1 cellular context compared by ENCODE assay signal in the genomic region with DNA sequence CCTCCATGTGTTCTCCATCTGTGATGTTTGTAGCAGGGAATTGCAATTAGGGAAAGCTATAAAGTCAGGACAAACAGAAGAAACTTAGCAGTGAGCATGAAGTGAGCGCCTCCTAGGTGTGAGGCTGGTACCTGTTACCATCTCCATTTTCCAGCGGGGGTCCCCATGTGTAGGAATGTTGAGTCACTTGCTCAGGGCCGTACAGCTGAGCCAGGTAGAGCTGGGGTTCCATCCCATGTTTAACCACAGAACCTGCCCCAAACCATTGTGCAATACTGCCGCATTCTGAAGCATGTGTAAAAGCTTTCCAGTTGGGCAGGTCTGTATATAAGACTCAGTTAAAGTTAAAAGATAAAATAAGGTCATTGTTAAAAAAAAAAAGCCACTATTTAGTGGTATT.
TF ChIP-seq lines count a peak whose summit lies in the region.

No MANE protein-coding gene starts in this region.

TF ChIP-seq in IMR-90, 13 proteins besides CTCF, POLR2A, EP300 and RAD21:
- no peak for TF ChIP-seq MXI1 (IDR thresholded peaks at IDR 0.05; ENCODE audit: borderline replicate concordance, low read depth, low read length)
- no peak for TF ChIP-seq RFX5 (IDR thresholded peaks at IDR 0.05; ENCODE audit: low read depth, low read length)
- TF ChIP-seq CEBPB (IDR thresholded peaks at IDR 0.05; ENCODE audit: low read depth, low read length): peak; percentile 67
